Comparison of ENCODE assay signal across 12 cellular contexts in genomic region chr6:26461353-26461752, GRCh38. TPM values are rescaled to one million over a fixed set of nuclear protein-coding genes. Genes with fewer than 3 reads are reported as not detected.
DNase-seq lines count a peak whose midpoint lies in the region; ATAC-seq, FAIRE-seq and TF ChIP-seq lines count a peak whose summit lies in the region.
"Not testable (repeated sequence)": the region's sequence is repeated elsewhere in the genome, so short reads cannot be mapped to it uniquely, and the experiment has no call there.
"Had no signal": no experiment of that assay in that cellular context is flagged by ENCODE, and none has a peak within 500 bp of the region (broad histone marks: within the 10 kb centered on the region; RNA-seq: fewer than 3 reads in every experiment).

No MANE protein-coding gene starts in this region.

- H3K36me3 Mint-ChIP-seq in T-cell (peaks cover 64% of the 10 kb centered on the region), astrocyte (ENCODE audit: low read depth, unreplicated experiment) (peaks cover 42% of the 10 kb centered on the region), natural killer cell (peaks cover 40% of the 10 kb centered on the region)
- peaks cover 83% of the 10 kb centered on the region for H3K36me3 Mint-ChIP-seq in activated T-cell treated with anti-CD3 and anti-CD28 coated beads, Interleukin-2, amount 50 U/mL, for 24 hours (ENCODE audit: low read depth)

- POLR2A ChIA-PET in T-cell (lab: Charles Lee), result interaction anchor here (0.5 to 0.7 kb wide), 3 partner anchors 13 to 1407 kb away, joined by 3 to 4 read pairs (median 4); no protein-coding TSS in a partner anchor

- H3K27ac ChIP-seq in ACC112 (ENCODE audit: low read depth, low read length); DND-41 (ENCODE audit: low read length); astrocyte (ENCODE audit: low read depth, low read length); hepatocyte; rectal smooth muscle tissue (ENCODE audit: low read depth, low read length): not testable (repeated sequence)

- not testable (repeated sequence) for H3K9me2 ChIP-seq in hepatocyte (replicated peaks; ENCODE audit: insufficient read depth)

- not testable (repeated sequence) for H2AFZ ChIP-seq in ACC112 (ENCODE audit: low read length, unreplicated experiment); DND-41 (ENCODE audit: low read depth, low read length); astrocyte (ENCODE audit: low read depth, low read length); hepatocyte

- not testable (repeated sequence) for TF ChIP-seq CTCF in DND-41 (IDR thresholded peaks at IDR 0.05; ENCODE audit: borderline replicate concordance, extremely low read depth, low read length, poor library complexity, severe bottlenecking); astrocyte (IDR thresholded peaks at IDR 0.05; ENCODE audit: insufficient read depth, low read depth, low read length); hepatocyte (IDR thresholded peaks at IDR 0.05; ENCODE audit: poor library complexity); natural killer cell (IDR thresholded peaks at IDR 0.05)

- not testable (repeated sequence) for H3K9ac ChIP-seq in DND-41 (ENCODE audit: low read depth, low read length); astrocyte (ENCODE audit: low read length); rectal smooth muscle tissue (ENCODE audit: low read length)

- H3K4me1 Mint-ChIP-seq in T-cell (peaks cover 71 to 81% (median 78%) of the 10 kb centered on the region in 3 donors), astrocyte (ENCODE audit: low read depth, unreplicated experiment) (peaks cover 17% of the 10 kb centered on the region), natural killer cell (peaks cover 69 to 71% of the 10 kb centered on the region in 2 donors)
- peaks cover 66% of the 10 kb centered on the region for H3K4me1 Mint-ChIP-seq in activated T-cell treated with anti-CD3 and anti-CD28 coated beads, Interleukin-2, amount 50 U/mL, for 24 hours (ENCODE audit: low read depth)

- H3K36me3 ChIP-seq in ACC112 (ENCODE audit: insufficient read depth, low read length) (peaks cover 51% of the 10 kb centered on the region), DND-41 (ENCODE audit: insufficient read depth, low read length) (peaks cover 74% of the 10 kb centered on the region), astrocyte (ENCODE audit: insufficient read depth, low read length) (peaks cover 44% of the 10 kb centered on the region), rectal smooth muscle tissue (ENCODE audit: control insufficient read depth, insufficient read depth, low read length) (peaks cover 36% of the 10 kb centered on the region)
- not testable (repeated sequence) for H3K36me3 ChIP-seq in hepatocyte (replicated peaks; ENCODE audit: insufficient read depth, low read depth)

- 86% methylated on average over 5 of the region's 5 CpGs for WGBS in hepatocyte (ENCODE audit: low lambda C conversion rate, missing lambda C conversion rate)

- peak overlapping the region in 1 of 2 donors; percentile 64 for H3K27ac Mint-ChIP-seq in T-cell
- not testable (repeated sequence) for H3K27ac Mint-ChIP-seq in activated T-cell treated with anti-CD3 and anti-CD28 coated beads, Interleukin-2, amount 50 U/mL, for 24 hours; astrocyte (ENCODE audit: unreplicated experiment)
- peak overlapping the region in 1 of 2 donors; percentile 62 for H3K27ac Mint-ChIP-seq in natural killer cell

- H3K27me3 ChIP-seq in ACC112 (ENCODE audit: insufficient read depth, low read length); DND-41 (ENCODE audit: insufficient read depth, low read length, poor library complexity); astrocyte (ENCODE audit: insufficient read depth, low read length); hepatocyte; rectal smooth muscle tissue (ENCODE audit: control insufficient read depth, insufficient read depth, low read length): not testable (repeated sequence)

- H3K9me3 ChIP-seq in DND-41 (ENCODE audit: insufficient read depth, low read length, severe bottlenecking); astrocyte (ENCODE audit: insufficient read depth, low read depth, low read length); hepatocyte (ENCODE audit: low read depth): not testable (repeated sequence)

- ATAC-seq in DND-41 (ENCODE audit: insufficient read depth, low read depth); T-cell (replicated peaks in 1 of 4); natural killer cell: not testable (repeated sequence)

- H3K27me3 Mint-ChIP-seq in T-cell; activated T-cell treated with anti-CD3 and anti-CD28 coated beads, Interleukin-2, amount 50 U/mL, for 24 hours; astrocyte (ENCODE audit: low read depth, unreplicated experiment); natural killer cell (ENCODE audit: low read depth in 2 of 2): not testable (repeated sequence)

- H3K4me3 ChIP-seq in ACC112 (ENCODE audit: low read depth, low read length), result peak overlapping the region; percentile 2; the same call in 1 of the 2 replicates
- peak overlapping the region in 1 of 2 experiments; percentile 33; a peak in 2 of 4 replicates for H3K4me3 ChIP-seq in DND-41 (ENCODE audit: low read depth in 1 of 2, low read length in 2 of 2)
- H3K4me3 ChIP-seq in astrocyte (ENCODE audit: insufficient read depth, low read depth, low read length); hepatocyte: not testable (repeated sequence)
- H3K4me3 ChIP-seq in rectal smooth muscle tissue (ENCODE audit: low read length), result peak overlapping the region; percentile 7

- H3K4me1 ChIP-seq in ACC112 (ENCODE audit: control insufficient read depth, insufficient read depth, low read length, unreplicated experiment), result peaks cover 31% of the 10 kb centered on the region
- peaks cover 43% of the 10 kb centered on the region for H3K4me1 ChIP-seq in DND-41 (ENCODE audit: insufficient read depth, low read length)
- peaks cover 15% of the 10 kb centered on the region for H3K4me1 ChIP-seq in astrocyte (ENCODE audit: insufficient read depth, low read length)
- H3K4me1 ChIP-seq in hepatocyte (ENCODE audit: insufficient read depth), result peaks cover 13% of the 10 kb centered on the region
- peaks cover 18% of the 10 kb centered on the region for H3K4me1 ChIP-seq in rectal smooth muscle tissue (ENCODE audit: control insufficient read depth, insufficient read depth, low read length)

- intact Hi-C loops in natural killer cell (cut with micrococcal nuclease), result not testable (repeated sequence)

- H3K4me2 ChIP-seq in DND-41 (ENCODE audit: insufficient read depth, low read length) (peak overlapping the region; percentile 91; the same call in 1 of the 2 replicates), astrocyte (ENCODE audit: low read length) (peak overlapping the region; percentile 49), hepatocyte (peak overlapping the region; percentile 61)

- FAIRE-seq in astrocyte (lab: Jason Lieb, UNC), result not testable (repeated sequence)

- DNase-seq in DND-41; T-cell; activated T-cell treated with anti-CD3 and anti-CD28 coated beads, Interleukin-2, amount 50 U/mL, for 24 hours; astrocyte (ENCODE audit: low read depth); hepatocyte (ENCODE audit: low spot score); natural killer cell: not testable (repeated sequence)

- H3K79me2 ChIP-seq in ACC112 (ENCODE audit: control insufficient read depth, insufficient read depth, low read length, unreplicated experiment) (peaks cover 43% of the 10 kb centered on the region), DND-41 (ENCODE audit: insufficient read depth, low read length) (peaks cover 51% of the 10 kb centered on the region), astrocyte (ENCODE audit: insufficient read depth, low read length) (peaks cover 51% of the 10 kb centered on the region), hepatocyte (peaks cover 38% of the 10 kb centered on the region)

- CTCF ChIA-PET in T-cell (lab: Charles Lee), result not testable (repeated sequence)

- not testable (repeated sequence) for H4K20me1 ChIP-seq in DND-41 (ENCODE audit: insufficient read depth, low read length); hepatocyte (ENCODE audit: insufficient read depth, poor library complexity, severe bottlenecking)
- peaks cover 32% of the 10 kb centered on the region for H4K20me1 ChIP-seq in astrocyte (ENCODE audit: insufficient read depth, low read length)

- not testable (repeated sequence) for H3K9me3 Mint-ChIP-seq in T-cell; activated T-cell treated with anti-CD3 and anti-CD28 coated beads, Interleukin-2, amount 50 U/mL, for 24 hours; astrocyte (ENCODE audit: unreplicated experiment); natural killer cell

- H3K4me3 Mint-ChIP-seq in T-cell, result peak overlapping the region; percentile 77 to 99 (median 79)
- peak overlapping the region; percentile 55 for H3K4me3 Mint-ChIP-seq in activated T-cell treated with anti-CD3 and anti-CD28 coated beads, Interleukin-2, amount 50 U/mL, for 24 hours
- H3K4me3 Mint-ChIP-seq in astrocyte (ENCODE audit: unreplicated experiment), result not testable (repeated sequence)
- H3K4me3 Mint-ChIP-seq in natural killer cell, result peak overlapping the region; percentile 73

RNA-seq across cellular contexts. Expression of gene BTN2A1, which starts 3.6 kb away (rescaled TPM):
- total RNA-seq in T-cell, result 10 to 100 TPM; 36.1 to 53.4 (median 47.9) TPM
- 50.4 and 51.5 TPM in 2 replicates for total RNA-seq in astrocyte
- 20.0 and 21.4 TPM in 2 replicates for total RNA-seq in hepatocyte
- 14.9 and 17.9 TPM in 2 replicates for polyA plus RNA-seq in hepatocyte
- 10 to 100 TPM; 33.8 to 51.2 (median 43.3) TPM for total RNA-seq in natural killer cell

RNA-seq across cellular contexts. Expression of gene BTN3A3, which starts 21.0 kb away (rescaled TPM):
- total RNA-seq in T-cell (100 to 1,000 TPM; 115 to 172 (median 142) TPM), astrocyte (4.7 and 6.2 TPM in 2 replicates), hepatocyte (3.8 and 7.5 TPM in 2 replicates), natural killer cell (100 to 1,000 TPM in 2 of 3 donors, 10 to 100 TPM in 1; 88.1 to 154 (median 142) TPM)
- 3.9 and 4.3 TPM in 2 replicates for polyA plus RNA-seq in hepatocyte

RNA-seq across cellular contexts. Expression of gene BTN1A1, which starts 38.8 kb away (rescaled TPM):
- total RNA-seq in T-cell (not detected), astrocyte (not detected in 2 replicates), hepatocyte (0.60 and 0.84 TPM in 2 replicates), natural killer cell (not detected)
- polyA plus RNA-seq in hepatocyte, result 0.15 and 0.59 TPM in 2 replicates
- total RNA-seq: HT1080, LHCN-M2, Peyer's patch had no signal
- polyA plus RNA-seq: BJ had no signal

RNA-seq across cellular contexts. Expression of gene BTN3A1, which starts 59.3 kb away (rescaled TPM):
- total RNA-seq in T-cell, result 100 to 1,000 TPM; 205 to 270 (median 210) TPM
- total RNA-seq in astrocyte, result 22.2 and 29.9 TPM in 2 replicates
- total RNA-seq in hepatocyte, result 18.4 and 20.4 TPM in 2 replicates
- polyA plus RNA-seq in hepatocyte, result 10.9 and 12.9 TPM in 2 replicates
- 100 to 1,000 TPM; 285 to 373 (median 348) TPM for total RNA-seq in natural killer cell

Comparison
In these comparisons a context has a peak if more than half of its experiments do, and no peak if none do; other contexts are left out.
1. RNA of gene BTN3A3, which starts 21.0 kb away (total RNA-seq): 115 to 172 TPM in T-cell and 88.1 to 154 TPM in natural killer cell; 4.7 to 6.2 TPM in astrocyte and 3.8 to 7.5 TPM in hepatocyte; every median in the first group is over 10 times any median in the second.
2. Peak in every context shown above with its lines, with median percentiles within 50 percentile points of each other: H3K4me2 ChIP-seq.